ENCODE assay signal across 24 cellular contexts in genomic region chr9:112110094-112110772, GRCh38.
DNase-seq lines count a peak whose midpoint lies in the region; ATAC-seq and TF ChIP-seq lines count a peak whose summit lies in the region.
"Had no signal": no experiment of that assay in that cellular context is flagged by ENCODE, and none has a peak within 500 bp of the region (broad histone marks: within the 10 kb centered on the region; RNA-seq: fewer than 3 reads in every experiment).

No MANE protein-coding gene starts in this region.

- H3K27ac ChIP-seq in coronary artery: no peak overlapping the region
- H3K27ac ChIP-seq: GM23248, prostate gland, sigmoid colon had no signal

- peak; percentile 70 for ATAC-seq in esophagus mucosa
- no peak for ATAC-seq in GM19023 (IDR thresholded peaks at IDR 0.05; ENCODE audit: unreplicated experiment)
- ATAC-seq: activated naive CD4-positive, alpha-beta T cell treated with anti-CD3 and anti-CD28 coated beads, Interleukin-2, amount 50 U/mL, for 72 hours; left ventricle myocardium superior; Right ventricle myocardium inferior had no signal

- H3K9me3 Mint-ChIP-seq in nephron progenitor cell: no peaks in the 10 kb centered on the region
- H3K9me3 Mint-ChIP-seq: activated B cell treated with CpG ODN at 0.5 μM for 24 hours; activated naive CD4-positive, alpha-beta T cell treated with anti-CD3 and anti-CD28 coated beads, Interleukin-2, amount 50 U/mL, for 72 hours; activated T-helper 2 cell treated with anti-CD3 and anti-CD28 coated beads, Interferon-gamma antibody, Interleukin-2, Interleukin-4, amounts not matched to agents 10 μg/mL and 5 μg/mL and 100 μg/mL, durations not matched to agents 14 hours and 24 hours and 36 hours; central memory CD8-positive, alpha-beta T cell had no signal

- H3K4me1 Mint-ChIP-seq in nephron progenitor cell: peaks cover 24% of the 10 kb centered on the region
- H3K4me1 Mint-ChIP-seq: central memory CD8-positive, alpha-beta T cell had no signal

- peaks cover 34% of the 10 kb centered on the region for H3K36me3 Mint-ChIP-seq in nephron progenitor cell (ENCODE audit: low read depth)
- H3K36me3 Mint-ChIP-seq: activated naive CD4-positive, alpha-beta T cell treated with anti-CD3 and anti-CD28 coated beads, Interleukin-2, amount 50 U/mL, for 72 hours had no signal

- no peak overlapping the region for H3K4me3 ChIP-seq in coronary artery
- H3K4me3 ChIP-seq: GM23248, prostate gland, sigmoid colon had no signal

- peak overlapping the region; percentile 39 for H3K27ac Mint-ChIP-seq in nephron progenitor cell
- H3K27ac Mint-ChIP-seq: activated B cell treated with CpG ODN at 0.5 μM for 24 hours; activated T-helper 2 cell treated with anti-CD3 and anti-CD28 coated beads, Interferon-gamma antibody, Interleukin-2, Interleukin-4, amounts not matched to agents 10 μg/mL and 5 μg/mL and 100 μg/mL, durations not matched to agents 14 hours and 24 hours and 36 hours had no signal

- H3K27me3 Mint-ChIP-seq in nephron progenitor cell (ENCODE audit: low read depth, poor library complexity): no peaks in the 10 kb centered on the region
- H3K27me3 Mint-ChIP-seq: activated B cell treated with CpG ODN at 0.5 μM for 24 hours; central memory CD8-positive, alpha-beta T cell had no signal

- in situ Hi-C loops in Caki2 (cut with HindIII; ENCODE audit: low pct_unique_long_range_greater_than_20kb, low sequenced_read_pairs): no loop called here

- TF ChIP-seq CTCF in nephron progenitor cell (IDR thresholded peaks at IDR 0.05) (no peak), coronary artery (IDR thresholded peaks at IDR 0.05) (no peak)

- DNase-seq in Caki2 (ENCODE audit: low read depth) (peak; percentile 66), NCI-H69 (lab: John Stamatoyannopoulos, UW) (peak; percentile 51), nephron progenitor cell (no peak), coronary artery (ENCODE audit: low spot score) (no peak), NCI-H526 treated with DMSO at 0.1 percent for 48 hours (lab: John Stamatoyannopoulos, UW) (no peak), iPS-NIHi11 (ENCODE audit: low spot score) (no peak)
- DNase-seq: activated B cell treated with CpG ODN at 0.5 μM for 24 hours; activated CD8-positive, alpha-beta memory T cell treated with anti-CD3 and anti-CD28 coated beads, Interleukin-2, amount 50 U/mL, for 48 hours; aorta; foreskin melanocyte; GF-D8; GM23248; left ventricle myocardium superior; midbrain; sigmoid colon; T1000; trophoblast cell had no signal

- H3K4me3 Mint-ChIP-seq in nephron progenitor cell: no peak overlapping the region
- H3K4me3 Mint-ChIP-seq: activated B cell treated with CpG ODN at 0.5 μM for 24 hours; central memory CD8-positive, alpha-beta T cell had no signal

Comparison
In these comparisons a context has a peak if more than half of its experiments do, and no peak if none do; other contexts are left out.
1. DNase-seq: peak in Caki2 (single experiment) and NCI-H69 (single experiment); none in nephron progenitor cell (single experiment), coronary artery (single experiment), NCI-H526 treated with DMSO at 0.1 percent for 48 hours (single experiment) and iPS-NIHi11 (single experiment).